21 cellular contexts compared by ENCODE assay signal in the genomic region with DNA sequence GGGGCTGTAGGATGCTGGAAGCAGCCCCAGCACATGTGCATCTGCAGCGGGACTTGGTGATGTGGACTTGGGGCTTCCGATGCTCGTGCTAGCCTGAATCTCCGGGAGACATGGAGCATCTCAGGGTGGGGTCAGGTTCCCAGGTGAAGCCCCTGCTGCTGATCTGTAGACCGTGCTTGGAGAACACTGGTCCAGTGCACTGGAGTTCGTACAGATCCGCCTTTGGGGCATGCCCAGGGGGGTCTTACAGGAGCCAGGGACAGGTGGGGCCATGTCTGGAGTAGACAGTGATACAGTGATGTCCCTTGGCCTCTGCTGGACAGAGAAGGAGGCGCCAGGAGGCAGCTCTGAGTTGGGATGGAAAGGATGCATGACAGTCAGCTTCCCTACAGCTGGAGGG.
"Had no signal": no experiment of that assay in that cellular context is flagged by ENCODE, and none has a peak within 500 bp of the region (broad histone marks: within the 10 kb centered on the region; RNA-seq: fewer than 3 reads in every experiment).

No MANE protein-coding gene starts in this region.

- ATAC-seq: esophagus mucosa; gastrocnemius medialis; left cardiac atrium; lower lobe of right lung; natural killer cell treated with Interleukin-12 subunit alpha and Interleukin-12 subunit beta and Interleukin-15 and Interleukin-18, amount 100 ng/mL, for 72 hours; psoas muscle; stimulated activated naive B cell treated with anti-CD40 and anti-IgM and Interleukin-4, amounts not matched to agents 10 μg/mL and 1 μg/mL and 100 μg/mL, for 72 hours; stimulated activated naive CD8-positive, alpha-beta T cell treated with anti-CD3 and anti-CD28 coated beads, Interleukin-15, amount 100 ng/mL, for 72 hours had no signal

- H3K4me3 ChIP-seq: gastrocnemius medialis, left ventricle myocardium inferior, lower lobe of right lung, psoas muscle, spleen, uterus had no signal

- H3K27ac Mint-ChIP-seq: memory B cell; natural killer cell treated with Interleukin-12 subunit alpha and Interleukin-12 subunit beta and Interleukin-15 and Interleukin-18, amount 100 ng/mL, for 72 hours; stimulated activated naive B cell treated with anti-CD40 and anti-IgM and Interleukin-4, amounts not matched to agents 10 μg/mL and 1 μg/mL and 100 μg/mL, for 72 hours; stimulated activated naive CD8-positive, alpha-beta T cell treated with anti-CD3 and anti-CD28 coated beads, Interleukin-15, amount 100 ng/mL, for 72 hours had no signal

- DNase-seq: effector memory CD4-positive, alpha-beta T cell; gastrocnemius medialis; kidney; left cardiac atrium; left ventricle myocardium inferior; lower lobe of right lung; midbrain; psoas muscle; retina; spleen; stimulated activated CD4-positive, alpha-beta T cell treated with anti-CD3 and anti-CD28 coated beads, Interleukin-15, amount 100 ng/mL, for 24 hours; stimulated activated CD4-positive, alpha-beta T cell treated with anti-CD3 and anti-CD28 coated beads, Interleukin-1b, Interleukin-23, amount 100 ng/mL, for 48 hours; stimulated activated CD4-positive, alpha-beta T cell treated with anti-CD3 and anti-CD28 coated beads, Interleukin-4, amount 100 ng/mL, for 4 hours; stimulated activated naive B cell treated with anti-CD40 and anti-IgM and Interleukin-4, amounts not matched to agents 10 μg/mL and 1 μg/mL and 100 μg/mL, for 72 hours; stimulated activated naive CD8-positive, alpha-beta T cell treated with anti-CD3 and anti-CD28 coated beads, Interleukin-15, amount 100 ng/mL, for 72 hours; trophoblast cell; uterus had no signal

- H3K4me1 Mint-ChIP-seq: memory B cell had no signal

- H3K36me3 ChIP-seq: gastrocnemius medialis, left ventricle myocardium inferior, lower lobe of right lung, spleen, uterus had no signal

- H3K4me3 Mint-ChIP-seq: memory B cell; natural killer cell treated with Interleukin-12 subunit alpha and Interleukin-12 subunit beta and Interleukin-15 and Interleukin-18, amount 100 ng/mL, for 72 hours; stimulated activated naive B cell treated with anti-CD40 and anti-IgM and Interleukin-4, amounts not matched to agents 10 μg/mL and 1 μg/mL and 100 μg/mL, for 72 hours; stimulated activated naive CD8-positive, alpha-beta T cell treated with anti-CD3 and anti-CD28 coated beads, Interleukin-15, amount 100 ng/mL, for 72 hours had no signal

- H3K9me3 Mint-ChIP-seq: natural killer cell treated with Interleukin-12 subunit alpha and Interleukin-12 subunit beta and Interleukin-15 and Interleukin-18, amount 100 ng/mL, for 72 hours; stimulated activated naive CD8-positive, alpha-beta T cell treated with anti-CD3 and anti-CD28 coated beads, Interleukin-15, amount 100 ng/mL, for 72 hours had no signal

- H3K27ac ChIP-seq: gastrocnemius medialis, left ventricle myocardium inferior, lower lobe of right lung, psoas muscle, spleen had no signal

- H3K36me3 Mint-ChIP-seq: memory B cell; natural killer cell treated with Interleukin-12 subunit alpha and Interleukin-12 subunit beta and Interleukin-15 and Interleukin-18, amount 100 ng/mL, for 72 hours; stimulated activated naive B cell treated with anti-CD40 and anti-IgM and Interleukin-4, amounts not matched to agents 10 μg/mL and 1 μg/mL and 100 μg/mL, for 72 hours had no signal

- H3K27me3 ChIP-seq: gastrocnemius medialis, uterus had no signal

- FAIRE-seq: endometrium, kidney had no signal

- H3K9me3 ChIP-seq: gastrocnemius medialis, left ventricle myocardium inferior, lower lobe of right lung, psoas muscle, spleen, uterus had no signal
